Comparison of ENCODE assay signal across 8 cellular contexts in the genomic region with DNA sequence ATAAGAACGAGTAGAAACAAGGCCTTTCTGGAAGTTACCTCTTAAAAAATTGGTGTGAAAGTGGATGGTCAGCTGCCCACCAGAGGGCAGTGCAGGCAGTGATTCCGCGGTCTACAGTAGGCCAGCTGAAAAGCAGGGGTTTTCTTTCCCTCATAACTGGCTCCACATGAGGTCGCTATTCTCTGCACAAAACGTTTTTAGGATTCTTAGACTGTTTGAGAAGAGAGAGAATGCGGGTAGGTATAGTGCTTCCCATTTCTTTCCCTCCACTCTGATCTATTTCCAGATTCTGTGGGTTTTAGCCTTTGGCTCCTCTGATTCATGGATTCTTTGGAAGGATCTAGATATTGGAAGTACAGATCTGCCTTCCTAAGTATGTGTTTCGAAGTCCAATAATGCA. TPM values are rescaled to one million over a fixed set of nuclear protein-coding genes. Genes with fewer than 3 reads are reported as not detected.
DNase-seq lines count a peak whose midpoint lies in the region; ATAC-seq, FAIRE-seq and TF ChIP-seq lines count a peak whose summit lies in the region.

No MANE protein-coding gene starts in this region.

- no peak overlapping the region for H3K4me2 ChIP-seq in SK-N-SH

- DNase-seq in NCI-H1105 (lab: John Stamatoyannopoulos, UW), result peak; percentile 92
- DNase-seq in SK-N-SH, result peak; percentile 76
- peak; percentile 74 for DNase-seq in activated naive CD4-positive, alpha-beta T cell treated with anti-CD3 and anti-CD28 coated beads, Interleukin-2, amount 50 U/mL, for 16 hours
- peak; percentile 86 for DNase-seq in glomerular visceral epithelial cell (ENCODE audit: extremely low spot score)
- DNase-seq in pons (ENCODE audit: low spot score), result peak; percentile 95
- DNase-seq in urothelium cell line (ENCODE audit: low spot score), result peak; percentile 61

- no peaks in the 10 kb centered on the region for H3K36me3 ChIP-seq in SK-N-SH (replicated peaks in 1 of 2; ENCODE audit: control insufficient read depth in 1 of 2, insufficient read depth in 2 of 2, low read length in 1 of 2)

- no peaks in the 10 kb centered on the region for H3K27me3 ChIP-seq in SK-N-SH (ENCODE audit: insufficient read depth)

- TF ChIP-seq EP300 in SK-N-SH (IDR thresholded peaks at IDR 0.05; ENCODE audit: borderline replicate concordance in 1 of 2, low read depth in 1 of 2, low read length in 1 of 2), result no peak

- H3K79me2 ChIP-seq in SK-N-SH (ENCODE audit: insufficient read depth), result no peaks in the 10 kb centered on the region

- CTCF ChIA-PET in SK-N-SH (lab: Yijun Ruan, JAX), result interaction anchor here (0.6 to 8.3 kb wide), 59 partner anchors 9 to 703 kb away, joined by 3 to 295 read pairs (median 4); partner anchors contain the start of genes AK9 and FIG4

- no peaks in the 10 kb centered on the region for H3K9me3 ChIP-seq in SK-N-SH

- no peaks in the 10 kb centered on the region for H4K20me1 ChIP-seq in SK-N-SH (ENCODE audit: insufficient read depth)

- no peaks in the 10 kb centered on the region; a peak in 1 of 4 replicates for H3K4me1 ChIP-seq in SK-N-SH (ENCODE audit: control insufficient read depth in 1 of 2, insufficient read depth in 2 of 2, low read depth in 1 of 2, low read length in 1 of 2)

- no peak overlapping the region for H2AFZ ChIP-seq in SK-N-SH (ENCODE audit: low read depth)

- no peaks in the 10 kb centered on the region for H3K9me2 ChIP-seq in SK-N-SH

- TF ChIP-seq RAD21 in SK-N-SH (IDR thresholded peaks at IDR 0.05; ENCODE audit: low read length), result peak; percentile 100

- FAIRE-seq in urothelium cell line (lab: Jason Lieb, UNC), result peak; percentile 17

- WGBS in SK-N-SH (ENCODE audit: low lambda C conversion rate), result 20% methylated on average over 7 of the region's 7 CpGs

- H3K4me3 ChIP-seq in SK-N-SH (ENCODE audit: low read depth in 2 of 2, low read length in 1 of 2), result peak overlapping the region in 1 of 2 experiments; percentile 50; a peak in 1 of 4 replicates

- H3K9ac ChIP-seq in SK-N-SH, result no peak overlapping the region

- peak; percentile 83 for TF ChIP-seq CTCF in GM12874 (IDR thresholded peaks at IDR 0.05; ENCODE audit: insufficient read depth, low read depth, low read length)
- peak; percentile 100 for TF ChIP-seq CTCF in SK-N-SH (IDR thresholded peaks at IDR 0.05)

- POLR2A ChIA-PET in SK-N-SH (lab: Yijun Ruan, JAX), result no interaction called here

- no peak overlapping the region for H3K27ac ChIP-seq in SK-N-SH (ENCODE audit: low read depth in 2 of 2, low read length in 1 of 2)

- H3F3A ChIP-seq in SK-N-SH (replicated peaks; ENCODE audit: insufficient read depth), result no peaks in the 10 kb centered on the region

- ATAC-seq in HG02642 (IDR thresholded peaks at IDR 0.05; ENCODE audit: poor library complexity, unreplicated experiment), result peak; percentile 91

TF ChIP-seq in SK-N-SH, 30 proteins besides CTCF, POLR2A, EP300 and RAD21:
- TF ChIP-seq NRF1 (IDR thresholded peaks at IDR 0.05; ENCODE audit: low read depth, low read length) (peak; percentile 26; the same call in 1 of the 2 replicates), GATA2 (CRISPR knock-in tag; IDR thresholded peaks at IDR 0.05) (no peak), FOSL2 (IDR thresholded peaks at IDR 0.05; ENCODE audit: borderline replicate concordance, low read depth) (no peak), FOXJ3 (CRISPR knock-in tag; IDR thresholded peaks at IDR 0.05) (0 out of 2 replicates have a peak, but pooled peaks have one; percentile 24), RXRA (IDR thresholded peaks at IDR 0.05; ENCODE audit: borderline replicate concordance, low read depth) (no peak), SMC3 (IDR thresholded peaks at IDR 0.05; ENCODE audit: low read depth, low read length) (peak; percentile 100), FOXM1 (IDR thresholded peaks at IDR 0.05; ENCODE audit: low read depth) (peak; percentile 31; the same call in 1 of the 2 replicates), RFX5 (IDR thresholded peaks at IDR 0.05; ENCODE audit: low read length) (peak; percentile 64; the same call in 1 of the 2 replicates)
- TF ChIP-seq, protein P1, sequence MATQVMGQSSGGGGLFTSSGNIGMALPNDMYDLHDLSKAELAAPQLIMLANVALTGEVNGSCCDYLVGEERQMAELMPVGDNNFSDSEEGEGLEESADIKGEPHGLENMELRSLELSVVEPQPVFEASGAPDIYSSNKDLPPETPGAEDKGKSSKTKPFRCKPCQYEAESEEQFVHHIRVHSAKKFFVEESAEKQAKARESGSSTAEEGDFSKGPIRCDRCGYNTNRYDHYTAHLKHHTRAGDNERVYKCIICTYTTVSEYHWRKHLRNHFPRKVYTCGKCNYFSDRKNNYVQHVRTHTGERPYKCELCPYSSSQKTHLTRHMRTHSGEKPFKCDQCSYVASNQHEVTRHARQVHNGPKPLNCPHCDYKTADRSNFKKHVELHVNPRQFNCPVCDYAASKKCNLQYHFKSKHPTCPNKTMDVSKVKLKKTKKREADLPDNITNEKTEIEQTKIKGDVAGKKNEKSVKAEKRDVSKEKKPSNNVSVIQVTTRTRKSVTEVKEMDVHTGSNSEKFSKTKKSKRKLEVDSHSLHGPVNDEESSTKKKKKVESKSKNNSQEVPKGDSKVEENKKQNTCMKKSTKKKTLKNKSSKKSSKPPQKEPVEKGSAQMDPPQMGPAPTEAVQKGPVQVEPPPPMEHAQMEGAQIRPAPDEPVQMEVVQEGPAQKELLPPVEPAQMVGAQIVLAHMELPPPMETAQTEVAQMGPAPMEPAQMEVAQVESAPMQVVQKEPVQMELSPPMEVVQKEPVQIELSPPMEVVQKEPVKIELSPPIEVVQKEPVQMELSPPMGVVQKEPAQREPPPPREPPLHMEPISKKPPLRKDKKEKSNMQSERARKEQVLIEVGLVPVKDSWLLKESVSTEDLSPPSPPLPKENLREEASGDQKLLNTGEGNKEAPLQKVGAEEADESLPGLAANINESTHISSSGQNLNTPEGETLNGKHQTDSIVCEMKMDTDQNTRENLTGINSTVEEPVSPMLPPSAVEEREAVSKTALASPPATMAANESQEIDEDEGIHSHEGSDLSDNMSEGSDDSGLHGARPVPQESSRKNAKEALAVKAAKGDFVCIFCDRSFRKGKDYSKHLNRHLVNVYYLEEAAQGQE (IDR thresholded peaks at IDR 0.05; ENCODE audit: low read depth, low read length), result 0 out of 2 replicates have a peak, but pooled peaks have one; percentile 24

RNA-seq across cellular contexts. Expression of gene FIG4, which starts 14.2 kb away (rescaled TPM):
- polyA plus RNA-seq in SK-N-SH (2012; rRNA removed), result 6.8 and 8.4 TPM in 2 replicates
- polyA plus RNA-seq in SK-N-SH (2012; cell fraction: cytosol; rRNA removed), result 8.7 and 9.6 TPM in 2 replicates
- 6.4 and 11.1 TPM in 2 replicates for polyA plus RNA-seq in SK-N-SH (2012; cell fraction: nucleus; rRNA removed)

RNA-seq across cellular contexts. Expression of gene AK9, which starts 14.3 kb away (rescaled TPM):
- 0.76 and 1.1 TPM in 2 replicates for polyA plus RNA-seq in SK-N-SH (2012; rRNA removed)
- 1.2 and 1.7 TPM in 2 replicates for polyA plus RNA-seq in SK-N-SH (2012; cell fraction: cytosol; rRNA removed)
- 0.79 and 1.6 TPM in 2 replicates for polyA plus RNA-seq in SK-N-SH (2012; cell fraction: nucleus; rRNA removed)
